19 cellular contexts compared by ENCODE assay signal in the genomic region with DNA sequence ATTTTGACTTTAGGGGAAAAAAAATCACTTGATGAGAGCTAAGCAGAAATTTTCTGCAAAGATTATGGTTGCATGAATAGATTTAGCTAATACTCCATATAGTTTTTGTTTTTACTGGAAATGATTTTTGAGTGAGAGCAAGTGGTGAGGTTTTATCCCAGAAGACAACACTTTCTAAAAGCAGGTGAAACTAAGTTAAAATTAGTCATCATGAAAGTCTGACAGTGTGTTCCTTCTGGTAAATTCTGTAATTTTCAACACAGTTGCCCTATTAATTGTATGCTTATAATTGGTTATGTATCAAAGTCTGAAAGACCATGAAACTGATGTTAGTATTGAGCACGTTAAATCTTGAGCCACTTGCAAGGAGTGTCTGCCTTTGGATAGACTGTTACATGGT.
"Had no signal": no experiment of that assay in that cellular context is flagged by ENCODE, and none has a peak within 500 bp of the region (broad histone marks: within the 10 kb centered on the region; RNA-seq: fewer than 3 reads in every experiment).

No MANE protein-coding gene starts in this region.

- H3K27ac Mint-ChIP-seq: IgD-negative memory B cell had no signal

- H3K27me3 Mint-ChIP-seq: IgD-negative memory B cell had no signal

- H3K9me3 Mint-ChIP-seq: IgD-negative memory B cell had no signal

- ATAC-seq: K562 had no signal

- H3K4me3 Mint-ChIP-seq: IgD-negative memory B cell had no signal

- DNase-seq: Kasumi-1, MM.1S, NCI-H1092 treated with DMSO at 0.1 percent for 48 hours, NCI-H1436, NCI-H187, NCI-H2029, NCI-H2081 treated with DMSO at 0.1 percent for 48 hours, NCI-H2171, NCI-H226, NCI-H446, NCI-H510A, NCI-H524 treated with DMSO at 0.1 percent for 48 hours, NCI-H69, NCI-H774, Right ventricle myocardium superior, RPMI8226, SIG-M5 had no signal
